30 cellular contexts compared by ENCODE assay signal in the genomic region with DNA sequence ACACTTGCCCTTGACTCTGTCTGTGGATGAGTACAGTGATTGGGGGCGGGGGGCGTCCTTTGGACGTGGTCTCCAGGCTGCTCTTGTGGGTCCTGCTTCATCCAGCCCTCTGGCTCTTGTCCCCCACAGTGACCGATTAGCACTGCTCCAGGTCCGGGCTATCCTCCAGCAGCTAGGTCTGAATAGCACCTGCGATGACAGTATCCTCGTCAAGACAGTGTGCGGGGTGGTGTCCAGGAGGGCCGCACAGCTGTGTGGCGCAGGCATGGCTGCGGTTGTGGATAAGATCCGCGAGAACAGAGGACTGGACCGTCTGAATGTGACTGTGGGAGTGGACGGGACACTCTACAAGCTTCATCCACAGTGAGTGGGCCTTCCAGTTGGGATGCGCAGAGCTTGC. TPM values are rescaled to one million over a fixed set of nuclear protein-coding genes. Genes with fewer than 3 reads are reported as not detected.
DNase-seq lines count a peak whose midpoint lies in the region; ATAC-seq and TF ChIP-seq lines count a peak whose summit lies in the region.
"Had no signal": no experiment of that assay in that cellular context is flagged by ENCODE, and none has a peak within 500 bp of the region (broad histone marks: within the 10 kb centered on the region; RNA-seq: fewer than 3 reads in every experiment).

No MANE protein-coding gene starts in this region.

- no peak overlapping the region for H3K4me3 Mint-ChIP-seq in mesothelial cell of epicardium
- no peak overlapping the region for H3K4me3 Mint-ChIP-seq in CD14-positive monocyte
- H3K4me3 Mint-ChIP-seq: activated CD4-positive, alpha-beta T cell treated with anti-CD3 and anti-CD28 coated beads for 36 hours; activated CD8-positive, alpha-beta T cell treated with anti-CD3 and anti-CD28 coated beads, Interleukin-2, amount 10 ng/mL, durations not matched to agents 7 days and 5 days; neural crest cell had no signal

- TF ChIP-seq EP300 in gastroesophageal sphincter (IDR thresholded peaks at IDR 0.05) = no peak

- H3K27ac ChIP-seq in A673 (ENCODE audit: low read depth, low read length, poor library complexity, severe bottlenecking) (peak overlapping the region; percentile 45), RWPE1 (peak overlapping the region; percentile 7; the same call in 1 of the 2 replicates), gastroesophageal sphincter (peak overlapping the region in 3 of 4 donors; percentile 18 to 35 (median 25)), adrenal gland (peak overlapping the region in 1 of 5 donors; percentile 73)
- H3K27ac ChIP-seq: body of pancreas, hepatocyte, PC-9, stomach, thyroid gland had no signal

- POLR2A ChIA-PET in A673 (lab: Charles Lee; ENCODE audit: low non-redundant PET) = no interaction called here
- POLR2A ChIA-PET in RWPE1 (lab: Yijun Ruan, JAX; ENCODE audit: low non-redundant PET) = no interaction called here

- H3K27me3 Mint-ChIP-seq in mesothelial cell of epicardium (ENCODE audit: low read depth) = no peaks in the 10 kb centered on the region
- H3K27me3 Mint-ChIP-seq in CD14-positive monocyte (ENCODE audit: low read depth in 3 of 3) = no peaks in the 10 kb centered on the region
- H3K27me3 Mint-ChIP-seq: activated CD4-positive, alpha-beta T cell treated with anti-CD3 and anti-CD28 coated beads for 36 hours had no signal

- H3K36me3 Mint-ChIP-seq in mesothelial cell of epicardium = peaks cover 31% of the 10 kb centered on the region
- H3K36me3 Mint-ChIP-seq in CD14-positive monocyte = peaks cover 88 to 95% of the 10 kb centered on the region in 2 donors

- CTCF ChIA-PET in A673 (lab: Charles Lee) (interaction anchor here (2.0 kb wide), 1 partner anchor 10 kb away, joined by 12 read pairs; no protein-coding TSS in a partner anchor), RWPE1 (lab: Yijun Ruan, JAX) (interaction anchor here (0.6 to 1.0 kb wide), 2 partner anchors 9 to 85 kb away, joined by 3 read pairs; no protein-coding TSS in a partner anchor)

- 45 to 50% methylated on average over 3 to 5 of the region's 16 CpGs for WGBS in gastroesophageal sphincter (ENCODE audit: low coverage in 1 of 2), 2 donors
- WGBS in adrenal gland, 4 donors = 80 to 90% (median 82%) methylated on average over 14 to 16 of the region's 16 CpGs

- no peak overlapping the region for H3K4me3 ChIP-seq in A673 (ENCODE audit: low read depth, low read length, poor library complexity, severe bottlenecking)
- no peak overlapping the region for H3K4me3 ChIP-seq in gastroesophageal sphincter
- no peak overlapping the region for H3K4me3 ChIP-seq in adrenal gland
- H3K4me3 ChIP-seq: body of pancreas, hepatocyte, PC-9, stomach, thyroid gland had no signal

- ATAC-seq in gastroesophageal sphincter (no peak), GM21423 (IDR thresholded peaks at IDR 0.05; ENCODE audit: unreplicated experiment) (no peak), HG02870 (IDR thresholded peaks at IDR 0.05; ENCODE audit: unreplicated experiment) (no peak)
- ATAC-seq: activated CD4-positive, alpha-beta T cell treated with anti-CD3 and anti-CD28 coated beads for 36 hours; activated CD8-positive, alpha-beta T cell treated with anti-CD3 and anti-CD28 coated beads, Interleukin-2, amount 10 ng/mL, durations not matched to agents 7 days and 5 days; body of pancreas had no signal

- peaks cover 7% of the 10 kb centered on the region for H3K4me1 Mint-ChIP-seq in mesothelial cell of epicardium
- H3K4me1 Mint-ChIP-seq in CD14-positive monocyte = no peaks in the 10 kb centered on the region
- H3K4me1 Mint-ChIP-seq: activated CD4-positive, alpha-beta T cell treated with anti-CD3 and anti-CD28 coated beads for 36 hours; neural crest cell had no signal

- H3K4me1 ChIP-seq in A673 (ENCODE audit: insufficient read depth, low read length, poor library complexity, severe bottlenecking) = peaks cover 22% of the 10 kb centered on the region
- peaks cover 0 to 27% (median 4%) of the 10 kb centered on the region in 3 donors for H3K4me1 ChIP-seq in gastroesophageal sphincter
- no peaks in the 10 kb centered on the region for H3K4me1 ChIP-seq in adrenal gland (replicated peaks in 1 of 2)
- H3K4me1 ChIP-seq: body of pancreas had no signal

- intact Hi-C loops in A673 (cut with micrococcal nuclease; ENCODE audit: unreplicated experiment) = loop anchor here (10.0 kb wide), 1 partner anchor 304 kb away; no protein-coding TSS in a partner anchor
- intact Hi-C loops in CD14-positive monocyte (cut with micrococcal nuclease) = no loop called here
- intact Hi-C loops in adrenal gland (cut with DNase I) = no loop called here

- no peaks in the 10 kb centered on the region for H3K9me3 ChIP-seq in A673 (ENCODE audit: low read depth, low read length, poor library complexity, severe bottlenecking)
- no peaks in the 10 kb centered on the region for H3K9me3 ChIP-seq in gastroesophageal sphincter
- no peaks in the 10 kb centered on the region for H3K9me3 ChIP-seq in adrenal gland (replicated peaks in 1 of 3)
- H3K9me3 ChIP-seq: body of pancreas, stomach, thyroid gland had no signal

- H3K27me3 ChIP-seq in A673 (replicated peaks; ENCODE audit: insufficient read depth, low read depth, low read length, poor library complexity) (no peaks in the 10 kb centered on the region), gastroesophageal sphincter (no peaks in the 10 kb centered on the region), adrenal gland (no peaks in the 10 kb centered on the region)
- H3K27me3 ChIP-seq: body of pancreas, hepatocyte, stomach, thyroid gland had no signal

- no TSS peak for BruUV-seq in A673 (replicated peaks; lab: Mats Ljungman, UMichigan)

- peaks cover 13% of the 10 kb centered on the region for H3K36me3 ChIP-seq in A673 (ENCODE audit: insufficient read depth, low read length, poor library complexity, severe bottlenecking)
- peaks cover 0 to 100% of the 10 kb centered on the region in 2 donors for H3K36me3 ChIP-seq in gastroesophageal sphincter
- peaks cover 0 to 58% of the 10 kb centered on the region in 2 donors for H3K36me3 ChIP-seq in adrenal gland (replicated peaks in 1 of 2)

- no peak for TF ChIP-seq POLR2A in gastroesophageal sphincter (IDR thresholded peaks at IDR 0.05)
- no peak for TF ChIP-seq POLR2A in adrenal gland (IDR thresholded peaks at IDR 0.05)

- peak overlapping the region; percentile 93 for H3K27ac Mint-ChIP-seq in mesothelial cell of epicardium
- H3K27ac Mint-ChIP-seq in CD14-positive monocyte = peak overlapping the region in 3 of 7 donors; percentile 46 to 62 (median 60)
- H3K27ac Mint-ChIP-seq: activated CD4-positive, alpha-beta T cell treated with anti-CD3 and anti-CD28 coated beads for 36 hours; activated CD8-positive, alpha-beta T cell treated with anti-CD3 and anti-CD28 coated beads, Interleukin-2, amount 10 ng/mL, durations not matched to agents 7 days and 5 days had no signal

- no peaks in the 10 kb centered on the region for H3K9me3 Mint-ChIP-seq in mesothelial cell of epicardium
- H3K9me3 Mint-ChIP-seq in CD14-positive monocyte = peaks cover 0 to 2% (median 0%) of the 10 kb centered on the region in 7 donors
- H3K9me3 Mint-ChIP-seq: neural crest cell had no signal

- DNase-seq in A673 (ENCODE audit: low spot score) (no peak), RWPE1 (ENCODE audit: low spot score) (no peak), mesothelial cell of epicardium (ENCODE audit: low spot score in 2 of 2, unreplicated experiment in 2 of 2) (no peak), CD14-positive monocyte (ENCODE audit: low spot score) (no peak), adrenal gland (no peak)
- DNase-seq: ACHN; activated CD4-positive, alpha-beta T cell treated with anti-CD3 and anti-CD28 coated beads for 36 hours; activated CD8-positive, alpha-beta T cell treated with anti-CD3 and anti-CD28 coated beads, Interleukin-2, amount 10 ng/mL, durations not matched to agents 7 days and 5 days; activated gamma-delta T cell treated with Interleukin-2 at 50 U/mL for 16 hours; body of pancreas; cerebellar nuclear complex; DMS153; foreskin melanocyte; H7; Kasumi-1; NCI-H1417; NCI-H2081; NCI-H69; PC-9; SHP77 treated with DMSO at 0.1 percent for 48 hours; stimulated activated CD8-positive, alpha-beta memory T cell treated with anti-CD3 and anti-CD28 coated beads, Interleukin-4, amount 100 ng/mL, for 48 hours; stomach; SW 1271; T-helper 9 cell; thyroid gland had no signal

- no peak for TF ChIP-seq CTCF in A673 (conservative IDR thresholded peaks at IDR 0.05; ENCODE audit: low read depth, low read length)
- no peak for TF ChIP-seq CTCF in RWPE1 (conservative IDR thresholded peaks at IDR 0.05; ENCODE audit: low read depth)
- TF ChIP-seq CTCF in gastroesophageal sphincter (IDR thresholded peaks at IDR 0.05) = no peak
- TF ChIP-seq CTCF in mesothelial cell of epicardium (IDR thresholded peaks at IDR 0.05; ENCODE audit: unreplicated experiment) = no peak
- TF ChIP-seq CTCF in CD14-positive monocyte (IDR thresholded peaks at IDR 0.05) = no peak
- no peak for TF ChIP-seq CTCF in adrenal gland (IDR thresholded peaks at IDR 0.05)

RNA-seq across cellular contexts. Expression of a gene that starts 18.3 kb away (rescaled TPM):
- 0.17 and 0.21 TPM in 2 replicates for total RNA-seq in A673 (2021)
- 100 to 1,000 TPM in 2 of 4 donors, 10 to 100 TPM in 2; 37.1 to 176 (median 122) TPM for total RNA-seq in gastroesophageal sphincter
- total RNA-seq in mesothelial cell of epicardium = not detected in 3 replicates
- under 1 TPM; 0.20 to 0.23 TPM for polyA plus RNA-seq in CD14-positive monocyte
- under 1 TPM in 6 of 8 donors, not detected in 2; 0.11 to 0.55 (median 0.35) TPM for total RNA-seq in adrenal gland
- under 1 TPM in 2 of 3 donors, not detected in 1; 0.33 to 0.37 TPM for polyA plus RNA-seq in adrenal gland
- total RNA-seq: activated CD4-positive, alpha-beta T cell treated with anti-CD3 and anti-CD28 coated beads for 36 hours; activated CD8-positive, alpha-beta T cell treated with anti-CD3 and anti-CD28 coated beads, Interleukin-2, amount 10 ng/mL, durations not matched to agents 7 days and 5 days; H7; neural crest cell; PC-9; thyroid gland had no signal
- polyA plus RNA-seq: hepatocyte had no signal

RNA-seq across cellular contexts. Expression of a gene that starts 52.8 kb away (rescaled TPM):
- 2.1 and 2.5 TPM in 2 replicates for total RNA-seq in A673 (2021)
- 10 to 100 TPM; 51.9 to 66.7 (median 58.1) TPM for total RNA-seq in gastroesophageal sphincter
- 17.7 to 20.9 TPM (median 19.7 TPM) in 3 replicates for total RNA-seq in mesothelial cell of epicardium
- under 1 TPM in 1 of 2 donors, not detected in 1; 0.22 TPM for polyA plus RNA-seq in CD14-positive monocyte
- total RNA-seq in adrenal gland = 10 to 100 TPM in 6 of 8 donors, 1 to 10 TPM in 2; 6.9 to 13.6 (median 10.8) TPM
- polyA plus RNA-seq in adrenal gland = 10 to 100 TPM in 1 of 3 donors, 1 to 10 TPM in 2; 5.6 to 14.8 (median 8.6) TPM

Comparison
In these comparisons a context has a peak if more than half of its experiments do, and no peak if none do; other contexts are left out.
1. RNA of a gene that starts 18.3 kb away (total RNA-seq): 37.1 to 176 TPM in gastroesophageal sphincter; 0.11 to 0.55 TPM in adrenal gland, 0.17 to 0.21 TPM in A673 and not detected in mesothelial cell of epicardium; every median in the first group is over 10 times any median in the second.